11 cellular contexts compared by ENCODE assay signal in the genomic region with DNA sequence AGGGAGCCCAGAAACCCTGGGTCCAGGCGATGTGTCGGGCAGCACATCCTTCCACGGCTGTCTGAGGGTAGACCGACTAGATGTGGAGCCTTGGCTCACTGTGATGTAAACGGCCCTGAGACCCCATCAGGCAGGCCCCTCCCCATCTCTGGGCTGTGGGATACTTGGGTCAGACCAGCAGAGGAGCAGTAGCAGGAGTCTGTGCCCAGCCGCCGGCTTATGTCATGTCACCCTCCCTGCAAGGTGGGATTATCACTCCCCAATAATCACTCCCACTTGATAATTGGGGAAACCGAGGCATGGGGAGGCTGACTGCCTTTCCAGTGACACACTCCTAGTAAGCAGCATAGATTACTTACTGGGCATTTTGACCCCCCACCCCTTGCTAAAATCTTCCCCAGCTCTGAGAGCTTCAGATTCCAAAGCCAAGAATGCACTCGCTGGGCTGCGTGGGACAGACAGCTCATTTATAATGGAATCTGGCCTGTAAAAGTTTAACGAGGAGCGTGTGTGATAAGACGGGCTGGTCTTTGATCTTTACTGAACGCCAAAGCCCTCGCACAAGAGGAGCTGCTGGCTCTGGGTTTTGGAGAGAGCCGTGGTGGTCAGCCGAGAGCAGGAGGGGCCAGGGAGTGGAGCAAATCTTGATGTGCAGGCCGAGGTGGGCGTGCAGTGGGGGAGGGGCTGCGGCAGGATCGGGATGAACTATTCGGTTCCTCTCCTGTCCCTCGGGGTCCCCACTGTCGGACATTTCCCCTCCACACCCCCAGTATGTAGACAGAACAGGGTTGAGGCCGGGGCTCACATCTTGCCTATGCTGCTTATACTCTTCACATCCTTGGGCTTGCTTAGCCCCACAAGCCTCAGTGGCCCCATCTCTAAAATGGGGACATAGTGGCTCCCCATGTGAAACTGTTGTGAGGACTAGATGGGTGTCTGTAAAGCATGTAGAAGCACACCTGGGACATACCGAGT.
DNase-seq lines count a peak whose midpoint lies in the region; ATAC-seq, FAIRE-seq and TF ChIP-seq lines count a peak whose summit lies in the region.
"Had no signal": no experiment of that assay in that cellular context is flagged by ENCODE, and none has a peak within 500 bp of the region (broad histone marks: within the 10 kb centered on the region; RNA-seq: fewer than 3 reads in every experiment).

No MANE protein-coding gene starts in this region.

- DNase-seq in AG20443 (ENCODE audit: low spot score) (peak; percentile 61), RCC 7860 (ENCODE audit: low spot score) (peak; percentile 94), fibroblast of mammary gland (ENCODE audit: low read depth) (peak; percentile 40), progenitor cell of endocrine pancreas (ENCODE audit: low spot score, unreplicated experiment) (peak; percentile 30), DMS153 treated with DMSO at 0.1 percent for 48 hours (lab: John Stamatoyannopoulos, UW; ENCODE audit: unreplicated experiment) (no peak)
- no peak for DNase-seq in activated naive CD4-positive, alpha-beta T cell treated with anti-CD3 and anti-CD28 coated beads, Interleukin-2, amount 10 ng/mL, durations not matched to agents 7 days and 5 days
- DNase-seq: activated CD8-positive, alpha-beta memory T cell treated with anti-CD3 and anti-CD28 coated beads, Interleukin-2, amount 50 U/mL, for 48 hours; DMS79 treated with DMSO at 0.1 percent for 48 hours; NCI-H1417 had no signal

- ATAC-seq in HG02678 (IDR thresholded peaks at IDR 0.05; ENCODE audit: unreplicated experiment): no peak
- no peak for ATAC-seq in GM19351 (IDR thresholded peaks at IDR 0.05; ENCODE audit: unreplicated experiment)

- H3K36me3 Mint-ChIP-seq in progenitor cell of endocrine pancreas (ENCODE audit: insufficient read depth): no peaks in the 10 kb centered on the region
- H3K36me3 Mint-ChIP-seq in activated naive CD4-positive, alpha-beta T cell treated with anti-CD3 and anti-CD28 coated beads, Interleukin-2, amount 10 ng/mL, durations not matched to agents 7 days and 5 days: no peaks in the 10 kb centered on the region

- peak; percentile 96 for FAIRE-seq in RCC 7860 (lab: Jason Lieb, UNC)

- H3K9me3 Mint-ChIP-seq in progenitor cell of endocrine pancreas (ENCODE audit: low read depth): peaks cover 3% of the 10 kb centered on the region
- no peaks in the 10 kb centered on the region for H3K9me3 Mint-ChIP-seq in activated naive CD4-positive, alpha-beta T cell treated with anti-CD3 and anti-CD28 coated beads, Interleukin-2, amount 10 ng/mL, durations not matched to agents 7 days and 5 days

- no peak for TF ChIP-seq CTCF in fibroblast of mammary gland (conservative IDR thresholded peaks at IDR 0.05; ENCODE audit: control insufficient read depth, insufficient read depth, low read depth, low read length)
- TF ChIP-seq CTCF in progenitor cell of endocrine pancreas (IDR thresholded peaks at IDR 0.05; ENCODE audit: unreplicated experiment): no peak

- peaks cover 91% of the 10 kb centered on the region for H3K27me3 Mint-ChIP-seq in progenitor cell of endocrine pancreas
- H3K27me3 Mint-ChIP-seq in activated naive CD4-positive, alpha-beta T cell treated with anti-CD3 and anti-CD28 coated beads, Interleukin-2, amount 10 ng/mL, durations not matched to agents 7 days and 5 days: no peaks in the 10 kb centered on the region

- H3K4me3 Mint-ChIP-seq in progenitor cell of endocrine pancreas (ENCODE audit: low read depth): peak overlapping the region; percentile 43
- no peak overlapping the region for H3K4me3 Mint-ChIP-seq in activated naive CD4-positive, alpha-beta T cell treated with anti-CD3 and anti-CD28 coated beads, Interleukin-2, amount 10 ng/mL, durations not matched to agents 7 days and 5 days

- peak overlapping the region; percentile 10 for H3K4me3 ChIP-seq in fibroblast of mammary gland (ENCODE audit: control insufficient read depth, low read depth, low read length)

- CTCF ChIA-PET in activated naive CD4-positive, alpha-beta T cell treated with anti-CD3 and anti-CD28 coated beads, Interleukin-2, amount 10 ng/mL, durations not matched to agents 7 days and 5 days (lab: Charles Lee): no interaction called here

- H3K4me1 Mint-ChIP-seq in progenitor cell of endocrine pancreas (ENCODE audit: low read depth): peaks cover 27% of the 10 kb centered on the region
- no peaks in the 10 kb centered on the region for H3K4me1 Mint-ChIP-seq in activated naive CD4-positive, alpha-beta T cell treated with anti-CD3 and anti-CD28 coated beads, Interleukin-2, amount 10 ng/mL, durations not matched to agents 7 days and 5 days

- H3K27ac Mint-ChIP-seq in progenitor cell of endocrine pancreas: peak overlapping the region; percentile 17
- H3K27ac Mint-ChIP-seq in activated naive CD4-positive, alpha-beta T cell treated with anti-CD3 and anti-CD28 coated beads, Interleukin-2, amount 10 ng/mL, durations not matched to agents 7 days and 5 days: no peak overlapping the region

Comparison
In these comparisons a context has a peak if more than half of its experiments do, and no peak if none do; other contexts are left out.
1. DNase-seq: peak in AG20443 (single experiment), RCC 7860 (single experiment), fibroblast of mammary gland (single experiment) and progenitor cell of endocrine pancreas (single experiment); none in DMS153 treated with DMSO at 0.1 percent for 48 hours (single experiment) and activated naive CD4-positive, alpha-beta T cell treated with anti-CD3 and anti-CD28 coated beads, Interleukin-2, amount 10 ng/mL, durations not matched to agents 7 days and 5 days (single experiment).